22 cellular contexts compared by ENCODE assay signal in genomic region chr1:214588963-214589597, GRCh38. TPM values are rescaled to one million over a fixed set of nuclear protein-coding genes. Genes with fewer than 3 reads are reported as not detected.
DNase-seq lines count a peak whose midpoint lies in the region; ATAC-seq, FAIRE-seq and TF ChIP-seq lines count a peak whose summit lies in the region.
"Had no signal": no experiment of that assay in that cellular context is flagged by ENCODE, and none has a peak within 500 bp of the region (broad histone marks: within the 10 kb centered on the region; RNA-seq: fewer than 3 reads in every experiment).

No MANE protein-coding gene starts in this region.

- no peak overlapping the region for H2AFZ ChIP-seq in astrocyte (ENCODE audit: low read depth, low read length)

- CTCF ChIA-PET in activated CD8-positive, alpha-beta T cell treated with anti-CD3 and anti-CD28 coated beads for 36 hours (lab: Charles Lee) = interaction anchor here (12.1 kb wide), 1 partner anchor 258 kb away, joined by 119 read pairs; no protein-coding TSS in a partner anchor

- H3K9ac ChIP-seq in astrocyte (ENCODE audit: low read length) = no peak overlapping the region

- H3K9me3 ChIP-seq in astrocyte (ENCODE audit: insufficient read depth, low read depth, low read length) = no peaks in the 10 kb centered on the region

- no peak overlapping the region for H3K27ac ChIP-seq in astrocyte (ENCODE audit: low read depth, low read length)
- no peak overlapping the region for H3K27ac ChIP-seq in foreskin keratinocyte

- H3K4me1 Mint-ChIP-seq in astrocyte (ENCODE audit: low read depth, unreplicated experiment) = peaks cover 6% of the 10 kb centered on the region
- no peaks in the 10 kb centered on the region for H3K4me1 Mint-ChIP-seq in activated CD8-positive, alpha-beta T cell treated with anti-CD3 and anti-CD28 coated beads for 36 hours (ENCODE audit: low read depth)

- FAIRE-seq in astrocyte (lab: Jason Lieb, UNC) = no peak
- FAIRE-seq: HepG2, RCC 7860 had no signal

- TF ChIP-seq CTCF in astrocyte (IDR thresholded peaks at IDR 0.05; ENCODE audit: insufficient read depth, low read depth, low read length) (no peak), foreskin keratinocyte (conservative IDR thresholded peaks at IDR 0.05) (no peak)
- TF ChIP-seq CTCF in activated CD8-positive, alpha-beta T cell treated with anti-CD3 and anti-CD28 coated beads for 36 hours (IDR thresholded peaks at IDR 0.05) = no peak

- intact Hi-C loops in activated CD8-positive, alpha-beta T cell treated with anti-CD3 and anti-CD28 coated beads for 36 hours (cut with micrococcal nuclease) = loop anchor here (5.0 to 10.0 kb wide), 2 partner anchors 202 to 314 kb away; no protein-coding TSS in a partner anchor

- POLR2A ChIA-PET in activated CD8-positive, alpha-beta T cell treated with anti-CD3 and anti-CD28 coated beads for 36 hours (lab: Charles Lee) = no interaction called here

- no peaks in the 10 kb centered on the region for H4K20me1 ChIP-seq in astrocyte (ENCODE audit: insufficient read depth, low read length)

- no peaks in the 10 kb centered on the region for H3K27me3 Mint-ChIP-seq in astrocyte (ENCODE audit: low read depth, unreplicated experiment)
- peaks cover 3% of the 10 kb centered on the region for H3K27me3 Mint-ChIP-seq in activated CD8-positive, alpha-beta T cell treated with anti-CD3 and anti-CD28 coated beads for 36 hours

- no peak overlapping the region for H3K4me2 ChIP-seq in astrocyte (ENCODE audit: low read length)

- no peaks in the 10 kb centered on the region for H3K9me3 Mint-ChIP-seq in astrocyte (ENCODE audit: unreplicated experiment)
- H3K9me3 Mint-ChIP-seq in activated CD8-positive, alpha-beta T cell treated with anti-CD3 and anti-CD28 coated beads for 36 hours = no peaks in the 10 kb centered on the region
- H3K9me3 Mint-ChIP-seq: CD4-positive, alpha-beta T cell had no signal

- no peaks in the 10 kb centered on the region for H3K36me3 ChIP-seq in astrocyte (ENCODE audit: insufficient read depth, low read length)

- no peak overlapping the region for H3K4me3 ChIP-seq in astrocyte (ENCODE audit: insufficient read depth, low read depth, low read length)

- H3K27me3 ChIP-seq in astrocyte (ENCODE audit: insufficient read depth, low read length) (no peaks in the 10 kb centered on the region), foreskin keratinocyte (no peaks in the 10 kb centered on the region)

- peaks cover 4% of the 10 kb centered on the region for H3K4me1 ChIP-seq in astrocyte (ENCODE audit: insufficient read depth, low read length)
- H3K4me1 ChIP-seq in foreskin keratinocyte = peaks cover 6% of the 10 kb centered on the region

- H3K27ac Mint-ChIP-seq in astrocyte (ENCODE audit: unreplicated experiment) = no peak overlapping the region
- no peak overlapping the region for H3K27ac Mint-ChIP-seq in activated CD8-positive, alpha-beta T cell treated with anti-CD3 and anti-CD28 coated beads for 36 hours
- H3K27ac Mint-ChIP-seq: CD4-positive, alpha-beta T cell had no signal

- H3K79me2 ChIP-seq in astrocyte (ENCODE audit: insufficient read depth, low read length) = no peaks in the 10 kb centered on the region

- no peak overlapping the region for H3K4me3 Mint-ChIP-seq in astrocyte (ENCODE audit: unreplicated experiment)
- H3K4me3 Mint-ChIP-seq in activated CD8-positive, alpha-beta T cell treated with anti-CD3 and anti-CD28 coated beads for 36 hours = no peak overlapping the region
- H3K4me3 Mint-ChIP-seq: CD4-positive, alpha-beta T cell had no signal

- H3K36me3 Mint-ChIP-seq in astrocyte (ENCODE audit: low read depth, unreplicated experiment) = no peaks in the 10 kb centered on the region
- no peaks in the 10 kb centered on the region for H3K36me3 Mint-ChIP-seq in activated CD8-positive, alpha-beta T cell treated with anti-CD3 and anti-CD28 coated beads for 36 hours (ENCODE audit: low read depth)

- DNase-seq in LHCN-M2 (ENCODE audit: low read depth) (peak; percentile 45), astrocyte (ENCODE audit: low read depth) (peak; percentile 56), foreskin keratinocyte (no peak), RKO (ENCODE audit: low spot score) (no peak), NCI-H2107 treated with DMSO at 0.1 percent for 48 hours (lab: John Stamatoyannopoulos, UW; ENCODE audit: unreplicated experiment) (no peak), OCI-M1 (lab: John Stamatoyannopoulos, UW) (no peak)
- DNase-seq in activated CD8-positive, alpha-beta T cell treated with anti-CD3 and anti-CD28 coated beads for 36 hours = no peak
- DNase-seq: CD4-positive, alpha-beta T cell; COR-L47; DMS79; KBM-7; NCI-H1105; NCI-H146; NCI-H2029 treated with DMSO at 0.1 percent for 48 hours; NCI-H2171; NCI-H345; NCI-H524; NCI-H774; NK-92 treated with Interleukin-12 subunit alpha and Interleukin-12 subunit beta, amount 100 ng/mL, for 24 hours; Right ventricle myocardium superior had no signal

- peak; percentile 33 for ATAC-seq in foreskin keratinocyte
- ATAC-seq in activated CD8-positive, alpha-beta T cell treated with anti-CD3 and anti-CD28 coated beads for 36 hours = no peak
- ATAC-seq: HepG2 had no signal

RNA-seq across cellular contexts. Expression of gene CENPF, which starts 13.9 kb away (rescaled TPM):
- total RNA-seq in LHCN-M2 (2014; rRNA removed) (199 and 222 TPM in 2 replicates), astrocyte (12.3 and 22.9 TPM in 2 replicates), foreskin keratinocyte (53.0 and 70.7 TPM in 2 replicates)
- 29.3 TPM for polyA plus RNA-seq in LHCN-M2 (2012)
- 20.2 and 33.9 TPM in 2 replicates for polyA plus RNA-seq in foreskin keratinocyte
- 10 to 100 TPM; 65.4 to 70.6 TPM for total RNA-seq in activated CD8-positive, alpha-beta T cell treated with anti-CD3 and anti-CD28 coated beads for 36 hours

RNA-seq across cellular contexts. Expression of gene PTPN14, which starts 37.7 kb away (rescaled TPM):
- total RNA-seq in LHCN-M2 (2014; rRNA removed) = 40.1 and 47.7 TPM in 2 replicates
- polyA plus RNA-seq in LHCN-M2 (2012) = 28.2 TPM
- total RNA-seq in astrocyte = 154 and 177 TPM in 2 replicates
- total RNA-seq in foreskin keratinocyte = 47.6 and 48.2 TPM in 2 replicates
- 5.0 and 6.2 TPM in 2 replicates for polyA plus RNA-seq in foreskin keratinocyte
- under 1 TPM; 0.27 to 0.34 TPM for total RNA-seq in activated CD8-positive, alpha-beta T cell treated with anti-CD3 and anti-CD28 coated beads for 36 hours

Comparison
In these comparisons a context has a peak if more than half of its experiments do, and no peak if none do; other contexts are left out.
1. DNase-seq: peak in LHCN-M2 (single experiment) and astrocyte (single experiment); none in foreskin keratinocyte (0 of 2), activated CD8-positive, alpha-beta T cell treated with anti-CD3 and anti-CD28 coated beads for 36 hours (single experiment), RKO (single experiment), NCI-H2107 treated with DMSO at 0.1 percent for 48 hours (single experiment) and OCI-M1 (single experiment).
2. RNA of gene PTPN14, which starts 37.7 kb away (total RNA-seq): 154 to 177 TPM in astrocyte, 40.1 to 47.7 TPM in LHCN-M2 and 47.6 to 48.2 TPM in foreskin keratinocyte; 0.27 to 0.34 TPM in activated CD8-positive, alpha-beta T cell treated with anti-CD3 and anti-CD28 coated beads for 36 hours; every median in the first group is over 10 times any median in the second.